In genomic region chr5:98163796-98164493, GRCh38 we compare ENCODE assay signal across 25 cellular contexts.
A peak's percentile ranks its signal among the peaks of the same experiment; 100 is the strongest.
DNase-seq lines count a peak whose midpoint lies in the region; ATAC-seq and TF ChIP-seq lines count a peak whose summit lies in the region.
"Had no signal": no experiment of that assay in that cellular context is flagged by ENCODE, and none has a peak within 500 bp of the region (broad histone marks: within the 10 kb centered on the region; RNA-seq: fewer than 3 reads in every experiment).

No MANE protein-coding gene starts in this region.

- intact Hi-C loops in activated CD4-positive, alpha-beta memory T cell treated with anti-CD3 and anti-CD28 coated beads for 36 hours (cut with micrococcal nuclease) = no loop called here

- CTCF ChIA-PET in activated CD4-positive, alpha-beta memory T cell treated with anti-CD3 and anti-CD28 coated beads for 36 hours (lab: Charles Lee) = no interaction called here

- peaks cover 1% of the 10 kb centered on the region for H3K27me3 Mint-ChIP-seq in glutamatergic neuron (ENCODE audit: unreplicated experiment)
- no peaks in the 10 kb centered on the region for H3K27me3 Mint-ChIP-seq in activated CD4-positive, alpha-beta memory T cell treated with anti-CD3 and anti-CD28 coated beads for 36 hours
- H3K27me3 Mint-ChIP-seq: activated CD4-positive, alpha-beta T cell treated with anti-CD3 and anti-CD28 coated beads, Interleukin-2, amount 10 ng/mL, durations not matched to agents 24 days and 14 days; activated naive CD8-positive, alpha-beta T cell treated with anti-CD3 and anti-CD28 coated beads for 36 hours; activated T-cell treated with anti-CD3 and anti-CD28 coated beads, Interleukin-2, amount 50 U/mL, for 24 hours; CD4-positive, CD25-positive, alpha-beta regulatory T cell; naive B cell had no signal

- H3K4me1 Mint-ChIP-seq in glutamatergic neuron (ENCODE audit: low read depth, unreplicated experiment) = peaks cover 19% of the 10 kb centered on the region
- H3K4me1 Mint-ChIP-seq in activated CD4-positive, alpha-beta memory T cell treated with anti-CD3 and anti-CD28 coated beads for 36 hours (ENCODE audit: low read depth) = no peaks in the 10 kb centered on the region
- H3K4me1 Mint-ChIP-seq: activated CD4-positive, alpha-beta T cell treated with anti-CD3 and anti-CD28 coated beads, Interleukin-2, amount 10 ng/mL, durations not matched to agents 24 days and 14 days; activated naive CD8-positive, alpha-beta T cell treated with anti-CD3 and anti-CD28 coated beads for 36 hours; CD4-positive, CD25-positive, alpha-beta regulatory T cell; naive B cell; stimulated activated effector memory CD8-positive, alpha-beta T cell treated with anti-CD3 and anti-CD28 coated beads, Interleukin-12 subunit alpha, Interleukin-12 subunit beta, amount 100 ng/mL, for 72 hours had no signal

- H3K9me3 Mint-ChIP-seq in glutamatergic neuron (ENCODE audit: unreplicated experiment) = peaks cover 2% of the 10 kb centered on the region
- no peaks in the 10 kb centered on the region for H3K9me3 Mint-ChIP-seq in activated CD4-positive, alpha-beta memory T cell treated with anti-CD3 and anti-CD28 coated beads for 36 hours
- H3K9me3 Mint-ChIP-seq: activated CD4-positive, alpha-beta T cell treated with anti-CD3 and anti-CD28 coated beads, Interleukin-2, amount 10 ng/mL, durations not matched to agents 24 days and 14 days; activated naive CD8-positive, alpha-beta T cell treated with anti-CD3 and anti-CD28 coated beads for 36 hours; activated T-cell treated with anti-CD3 and anti-CD28 coated beads, Interleukin-2, amount 50 U/mL, for 24 hours; stimulated activated effector memory CD8-positive, alpha-beta T cell treated with anti-CD3 and anti-CD28 coated beads, Interleukin-12 subunit alpha, Interleukin-12 subunit beta, amount 100 ng/mL, for 72 hours had no signal

- peak overlapping the region; percentile 88 for H3K27ac Mint-ChIP-seq in glutamatergic neuron (ENCODE audit: unreplicated experiment)
- no peak overlapping the region for H3K27ac Mint-ChIP-seq in activated CD4-positive, alpha-beta memory T cell treated with anti-CD3 and anti-CD28 coated beads for 36 hours
- H3K27ac Mint-ChIP-seq: activated CD4-positive, alpha-beta T cell treated with anti-CD3 and anti-CD28 coated beads, Interleukin-2, amount 10 ng/mL, durations not matched to agents 24 days and 14 days; activated naive CD8-positive, alpha-beta T cell treated with anti-CD3 and anti-CD28 coated beads for 36 hours; activated T-cell treated with anti-CD3 and anti-CD28 coated beads, Interleukin-2, amount 50 U/mL, for 24 hours; CD4-positive, CD25-positive, alpha-beta regulatory T cell; mesothelial cell of epicardium; naive B cell; stimulated activated effector memory CD8-positive, alpha-beta T cell treated with anti-CD3 and anti-CD28 coated beads, Interleukin-12 subunit alpha, Interleukin-12 subunit beta, amount 100 ng/mL, for 72 hours; WTC11 had no signal

- ATAC-seq in GM18498 (IDR thresholded peaks at IDR 0.05; ENCODE audit: unreplicated experiment) = no peak
- no peak for ATAC-seq in GM18511 (IDR thresholded peaks at IDR 0.05; ENCODE audit: unreplicated experiment)
- ATAC-seq: HCT116; stimulated activated effector memory CD8-positive, alpha-beta T cell treated with anti-CD3 and anti-CD28 coated beads, Interleukin-12 subunit alpha, Interleukin-12 subunit beta, amount 100 ng/mL, for 72 hours; WTC11 had no signal

- H3K36me3 Mint-ChIP-seq in glutamatergic neuron (ENCODE audit: unreplicated experiment) = no peaks in the 10 kb centered on the region
- no peaks in the 10 kb centered on the region for H3K36me3 Mint-ChIP-seq in activated CD4-positive, alpha-beta memory T cell treated with anti-CD3 and anti-CD28 coated beads for 36 hours
- H3K36me3 Mint-ChIP-seq: activated naive CD8-positive, alpha-beta T cell treated with anti-CD3 and anti-CD28 coated beads for 36 hours; CD4-positive, CD25-positive, alpha-beta regulatory T cell; mesothelial cell of epicardium; naive B cell; stimulated activated effector memory CD8-positive, alpha-beta T cell treated with anti-CD3 and anti-CD28 coated beads, Interleukin-12 subunit alpha, Interleukin-12 subunit beta, amount 100 ng/mL, for 72 hours had no signal

- H3K4me3 Mint-ChIP-seq in glutamatergic neuron (ENCODE audit: unreplicated experiment) = peak overlapping the region; percentile 30
- no peak overlapping the region for H3K4me3 Mint-ChIP-seq in activated CD4-positive, alpha-beta memory T cell treated with anti-CD3 and anti-CD28 coated beads for 36 hours
- H3K4me3 Mint-ChIP-seq: activated CD4-positive, alpha-beta T cell treated with anti-CD3 and anti-CD28 coated beads, Interleukin-2, amount 10 ng/mL, durations not matched to agents 24 days and 14 days; activated naive CD8-positive, alpha-beta T cell treated with anti-CD3 and anti-CD28 coated beads for 36 hours; activated T-cell treated with anti-CD3 and anti-CD28 coated beads, Interleukin-2, amount 50 U/mL, for 24 hours; CD4-positive, CD25-positive, alpha-beta regulatory T cell; mesothelial cell of epicardium; naive B cell; stimulated activated effector memory CD8-positive, alpha-beta T cell treated with anti-CD3 and anti-CD28 coated beads, Interleukin-12 subunit alpha, Interleukin-12 subunit beta, amount 100 ng/mL, for 72 hours; WTC11 had no signal

- DNase-seq in NCI-H748 (lab: John Stamatoyannopoulos, UW; ENCODE audit: unreplicated experiment) = peak; percentile 0
- no peak for DNase-seq in NCI-H748 treated with DMSO at 0.1 percent for 48 hours (lab: John Stamatoyannopoulos, UW)
- DNase-seq in RKO (ENCODE audit: low spot score) = peak; percentile 25
- DNase-seq in glutamatergic neuron = no peak
- DNase-seq in retina = peak; percentile 81
- DNase-seq in activated CD4-positive, alpha-beta memory T cell treated with anti-CD3 and anti-CD28 coated beads for 36 hours = no peak
- DNase-seq: activated CD4-positive, alpha-beta T cell treated with anti-CD3 and anti-CD28 coated beads, Interleukin-2, amount 10 ng/mL, durations not matched to agents 24 days and 14 days; activated gamma-delta T cell; activated naive CD8-positive, alpha-beta T cell treated with anti-CD3 and anti-CD28 coated beads for 36 hours; activated T-cell treated with anti-CD3 and anti-CD28 coated beads, Interleukin-2, amount 50 U/mL, for 24 hours; AML-193; CD4-positive, CD25-positive, alpha-beta regulatory T cell; colonic mucosa; effector CD4-positive, alpha-beta T cell; left ventricle myocardium inferior; MM.1S; naive B cell; NCI-H82; transverse colon had no signal

- POLR2A ChIA-PET in activated CD4-positive, alpha-beta memory T cell treated with anti-CD3 and anti-CD28 coated beads for 36 hours (lab: Charles Lee) = no interaction called here

- no peak for TF ChIP-seq CTCF in glutamatergic neuron (IDR thresholded peaks at IDR 0.05; ENCODE audit: partially characterized antibody, unreplicated experiment)

Comparison
In these comparisons a context has a peak if more than half of its experiments do, and no peak if none do; other contexts are left out.
1. DNase-seq: peak in NCI-H748 (single experiment), RKO (single experiment) and retina (single experiment); none in NCI-H748 treated with DMSO at 0.1 percent for 48 hours (single experiment), glutamatergic neuron (single experiment) and activated CD4-positive, alpha-beta memory T cell treated with anti-CD3 and anti-CD28 coated beads for 36 hours (single experiment).